ENCODE assay signal across 1 cellular context in the genomic region with DNA sequence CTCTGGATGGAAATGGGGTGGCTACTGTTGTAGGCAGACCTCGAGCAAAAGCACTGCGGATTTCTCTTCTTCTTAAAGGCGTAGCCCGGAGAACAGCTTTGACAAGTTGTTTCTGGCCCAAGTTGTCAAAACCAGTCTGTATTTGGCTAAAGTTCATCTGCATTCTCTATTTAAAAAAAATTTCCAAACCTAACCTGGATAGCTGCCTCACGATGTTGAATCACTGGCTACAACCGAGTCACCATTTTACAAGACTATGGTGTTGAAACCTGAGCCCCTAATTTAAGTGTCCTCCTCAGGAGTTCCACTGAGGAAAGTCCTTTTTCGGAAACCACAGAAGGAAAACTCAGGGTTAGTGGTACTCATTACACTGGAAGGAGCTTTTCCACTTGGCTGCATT.
TF ChIP-seq lines count a peak whose summit lies in the region.

No MANE protein-coding gene starts in this region.

TF ChIP-seq in SK-N-SH treated with all-trans-retinoic acid at 6 μM for 48 hours, 23 proteins besides CTCF, POLR2A, EP300 and RAD21 (continued from another document):
- TF ChIP-seq GLIS3 (CRISPR knock-in tag; IDR thresholded peaks at IDR 0.05) (no peak), ESRRG (CRISPR knock-in tag; IDR thresholded peaks at IDR 0.05) (no peak), ZNF8 (CRISPR knock-in tag; IDR thresholded peaks at IDR 0.05) (no peak), ZNF565 (CRISPR knock-in tag; conservative IDR thresholded peaks at IDR 0.05; ENCODE audit: low read depth) (no peak)
- TF ChIP-seq, protein P1, sequence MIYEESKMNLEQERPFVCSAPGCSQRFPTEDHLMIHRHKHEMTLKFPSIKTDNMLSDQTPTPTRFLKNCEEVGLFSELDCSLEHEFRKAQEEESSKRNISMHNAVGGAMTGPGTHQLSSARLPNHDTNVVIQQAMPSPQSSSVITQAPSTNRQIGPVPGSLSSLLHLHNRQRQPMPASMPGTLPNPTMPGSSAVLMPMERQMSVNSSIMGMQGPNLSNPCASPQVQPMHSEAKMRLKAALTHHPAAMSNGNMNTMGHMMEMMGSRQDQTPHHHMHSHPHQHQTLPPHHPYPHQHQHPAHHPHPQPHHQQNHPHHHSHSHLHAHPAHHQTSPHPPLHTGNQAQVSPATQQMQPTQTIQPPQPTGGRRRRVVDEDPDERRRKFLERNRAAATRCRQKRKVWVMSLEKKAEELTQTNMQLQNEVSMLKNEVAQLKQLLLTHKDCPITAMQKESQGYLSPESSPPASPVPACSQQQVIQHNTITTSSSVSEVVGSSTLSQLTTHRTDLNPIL (CRISPR knock-in tag; IDR thresholded peaks at IDR 0.05; ENCODE audit: low read depth) = no peak
TF ChIP-seq in SK-N-SH treated with all-trans-retinoic acid at 6 μM for 48 hours: peak in this region for 0.
